In genomic region chr10:79101560-79101971, GRCh38 we compare ENCODE assay signal across 9 cellular contexts. TPM values are rescaled to one million over a fixed set of nuclear protein-coding genes. Genes with fewer than 3 reads are reported as not detected.
DNase-seq lines count a peak whose midpoint lies in the region; ATAC-seq and TF ChIP-seq lines count a peak whose summit lies in the region.
"Had no signal": no experiment of that assay in that cellular context is flagged by ENCODE, and none has a peak within 500 bp of the region (broad histone marks: within the 10 kb centered on the region; RNA-seq: fewer than 3 reads in every experiment).

No MANE protein-coding gene starts in this region.

- TF ChIP-seq POLR2A in vagina (IDR thresholded peaks at IDR 0.05), result no peak

- peak overlapping the region; percentile 97 for H3K27ac Mint-ChIP-seq in nephron progenitor cell

- H3K4me3 ChIP-seq in right atrium auricular region (no peak overlapping the region), vagina (peak overlapping the region in 1 of 2 donors; percentile 25)

- no peak for DNase-seq in right atrium auricular region (ENCODE audit: low spot score)
- no peak for DNase-seq in left ventricle myocardium superior
- DNase-seq in caudate nucleus (lab: John Stamatoyannopoulos, UW), result no peak
- no peak for DNase-seq in nephron progenitor cell
- no peak for DNase-seq in vagina (ENCODE audit: extremely low spot score in 2 of 2)
- DNase-seq in putamen (ENCODE audit: low spot score), result no peak
- DNase-seq: activated CD4-positive, alpha-beta T cell treated with anti-CD3 and anti-CD28 coated beads, Interleukin-2, amount 50 U/mL, for 1 hour had no signal

- peak overlapping the region; percentile 41 for H3K4me3 Mint-ChIP-seq in nephron progenitor cell

- H3K4me1 Mint-ChIP-seq in nephron progenitor cell, result peaks cover 90% of the 10 kb centered on the region

- peaks cover 4% of the 10 kb centered on the region for H3K27me3 Mint-ChIP-seq in nephron progenitor cell (ENCODE audit: low read depth, poor library complexity)

- intact Hi-C loops in left ventricle myocardium superior (cut with micrococcal nuclease), result no loop called here
- intact Hi-C loops in vagina (cut with DNase I), result no loop called here

- H3K9me3 ChIP-seq in right atrium auricular region, result no peaks in the 10 kb centered on the region
- no peaks in the 10 kb centered on the region for H3K9me3 ChIP-seq in vagina

- peak overlapping the region; percentile 86 to 91 for H3K27ac ChIP-seq in right atrium auricular region
- H3K27ac ChIP-seq in caudate nucleus (ENCODE audit: low read depth, low read length), result peak overlapping the region; percentile 85
- H3K27ac ChIP-seq in vagina, result peak overlapping the region; percentile 94

- ATAC-seq in left ventricle myocardium superior (no peak), HG03354 (IDR thresholded peaks at IDR 0.05; ENCODE audit: poor library complexity, severe bottlenecking, unreplicated experiment) (no peak), HG03521 (IDR thresholded peaks at IDR 0.05; ENCODE audit: unreplicated experiment) (no peak)

- TF ChIP-seq CTCF in right atrium auricular region (IDR thresholded peaks at IDR 0.05) (no peak), nephron progenitor cell (IDR thresholded peaks at IDR 0.05) (no peak), vagina (IDR thresholded peaks at IDR 0.05) (no peak)

- H3K4me1 ChIP-seq in right atrium auricular region, result peaks cover 3 to 100% of the 10 kb centered on the region in 2 donors
- H3K4me1 ChIP-seq in vagina, result peaks cover 100% of the 10 kb centered on the region

- H3K36me3 ChIP-seq in right atrium auricular region (no peaks in the 10 kb centered on the region), vagina (no peaks in the 10 kb centered on the region)

- H3K36me3 Mint-ChIP-seq in nephron progenitor cell (ENCODE audit: low read depth), result no peaks in the 10 kb centered on the region

- H3K9me3 Mint-ChIP-seq in nephron progenitor cell, result no peaks in the 10 kb centered on the region

- no peaks in the 10 kb centered on the region for H3K27me3 ChIP-seq in right atrium auricular region
- no peaks in the 10 kb centered on the region for H3K27me3 ChIP-seq in vagina

RNA-seq across cellular contexts. Expression of gene ZMIZ1, which starts 32.8 kb away (rescaled TPM):
- 10 to 100 TPM; 59.3 to 71.0 TPM for total RNA-seq in right atrium auricular region
- 49.5 TPM for total RNA-seq in left ventricle myocardium superior
- total RNA-seq in vagina, result 61.4 TPM
